Comparison of ENCODE assay signal across 21 cellular contexts in the genomic region with DNA sequence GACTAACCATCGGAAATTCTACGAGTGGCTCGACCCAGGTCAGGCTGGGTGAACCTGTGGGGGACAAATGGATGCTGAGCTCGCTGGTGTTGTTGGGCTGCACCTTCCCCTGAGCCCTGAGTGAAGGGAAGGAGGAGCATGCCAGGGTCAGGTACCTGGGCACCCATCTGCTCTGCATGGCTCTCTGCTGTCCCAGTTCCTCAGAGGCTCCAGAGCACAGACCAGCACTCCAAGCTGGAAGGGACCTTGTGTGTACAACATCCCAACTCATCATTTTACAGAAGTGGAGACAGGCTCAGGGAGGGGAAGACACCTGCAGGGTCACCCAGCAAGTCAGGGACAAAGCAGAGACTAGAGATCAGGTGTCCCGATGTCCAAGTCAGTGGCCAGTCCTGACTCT.
DNase-seq lines count a peak whose midpoint lies in the region; ATAC-seq and TF ChIP-seq lines count a peak whose summit lies in the region.
"Had no signal": no experiment of that assay in that cellular context is flagged by ENCODE, and none has a peak within 500 bp of the region (broad histone marks: within the 10 kb centered on the region; RNA-seq: fewer than 3 reads in every experiment).

No MANE protein-coding gene starts in this region.

- no peak for TF ChIP-seq CTCF in type B pancreatic cell (conservative IDR thresholded peaks at IDR 0.05)

- ATAC-seq in activated naive CD8-positive, alpha-beta T cell treated with anti-CD3 and anti-CD28 coated beads, Interleukin-2, amount 50 U/mL, for 24 hours: peak; percentile 47
- no peak for ATAC-seq in GM21423 (IDR thresholded peaks at IDR 0.05; ENCODE audit: unreplicated experiment)
- ATAC-seq: A549, GM12878 had no signal

- H3K36me3 Mint-ChIP-seq in activated naive CD8-positive, alpha-beta T cell treated with anti-CD3 and anti-CD28 coated beads, Interleukin-2, amount 50 U/mL, for 24 hours (ENCODE audit: low read depth): no peaks in the 10 kb centered on the region
- H3K36me3 Mint-ChIP-seq in activated naive CD8-positive, alpha-beta T cell treated with anti-CD3 and anti-CD28 coated beads for 36 hours: no peaks in the 10 kb centered on the region
- no peaks in the 10 kb centered on the region for H3K36me3 Mint-ChIP-seq in type B pancreatic cell
- H3K36me3 Mint-ChIP-seq: CD14-positive monocyte; CD8-positive, alpha-beta memory T cell had no signal

- DNase-seq in activated naive CD8-positive, alpha-beta T cell treated with anti-CD3 and anti-CD28 coated beads, Interleukin-2, amount 50 U/mL, for 24 hours: no peak
- DNase-seq in activated naive CD8-positive, alpha-beta T cell treated with anti-CD3 and anti-CD28 coated beads for 36 hours: no peak
- DNase-seq in mesenteric fat pad (ENCODE audit: low spot score) (peak; percentile 59), type B pancreatic cell (ENCODE audit: extremely low spot score, unreplicated experiment) (peak; percentile 8), T1000 (lab: John Stamatoyannopoulos, UW) (no peak)
- DNase-seq: 8988T; ACHN; AML-193; BE2C; CD4-positive, alpha-beta T cell; CD8-positive, alpha-beta memory T cell; DMS 273 treated with DMSO at 0.1 percent for 48 hours; DMS79; EL; GDM1; GOT3; HFFc6 had no signal

- H3K4me3 Mint-ChIP-seq in activated naive CD8-positive, alpha-beta T cell treated with anti-CD3 and anti-CD28 coated beads, Interleukin-2, amount 50 U/mL, for 24 hours: no peak overlapping the region
- H3K4me3 Mint-ChIP-seq in activated naive CD8-positive, alpha-beta T cell treated with anti-CD3 and anti-CD28 coated beads for 36 hours: no peak overlapping the region
- no peak overlapping the region for H3K4me3 Mint-ChIP-seq in type B pancreatic cell
- H3K4me3 Mint-ChIP-seq: CD4-positive, alpha-beta T cell; CD8-positive, alpha-beta memory T cell; HFFc6 had no signal

- peak overlapping the region; percentile 39 for H3K27ac Mint-ChIP-seq in activated naive CD8-positive, alpha-beta T cell treated with anti-CD3 and anti-CD28 coated beads, Interleukin-2, amount 50 U/mL, for 24 hours
- H3K27ac Mint-ChIP-seq in activated naive CD8-positive, alpha-beta T cell treated with anti-CD3 and anti-CD28 coated beads for 36 hours: no peak overlapping the region
- no peak overlapping the region for H3K27ac Mint-ChIP-seq in type B pancreatic cell
- H3K27ac Mint-ChIP-seq: CD4-positive, alpha-beta T cell; CD8-positive, alpha-beta memory T cell; HFFc6 had no signal

- H3K27me3 Mint-ChIP-seq in activated naive CD8-positive, alpha-beta T cell treated with anti-CD3 and anti-CD28 coated beads, Interleukin-2, amount 50 U/mL, for 24 hours: peaks cover 25% of the 10 kb centered on the region
- peaks cover 29% of the 10 kb centered on the region for H3K27me3 Mint-ChIP-seq in activated naive CD8-positive, alpha-beta T cell treated with anti-CD3 and anti-CD28 coated beads for 36 hours
- peaks cover 34% of the 10 kb centered on the region for H3K27me3 Mint-ChIP-seq in type B pancreatic cell

- peaks cover 10% of the 10 kb centered on the region for H3K4me1 Mint-ChIP-seq in activated naive CD8-positive, alpha-beta T cell treated with anti-CD3 and anti-CD28 coated beads, Interleukin-2, amount 50 U/mL, for 24 hours
- H3K4me1 Mint-ChIP-seq in activated naive CD8-positive, alpha-beta T cell treated with anti-CD3 and anti-CD28 coated beads for 36 hours: no peaks in the 10 kb centered on the region
- peaks cover 12% of the 10 kb centered on the region for H3K4me1 Mint-ChIP-seq in type B pancreatic cell (ENCODE audit: unreplicated experiment)
- H3K4me1 Mint-ChIP-seq: CD8-positive, alpha-beta memory T cell had no signal

- H3K9me3 Mint-ChIP-seq in activated naive CD8-positive, alpha-beta T cell treated with anti-CD3 and anti-CD28 coated beads, Interleukin-2, amount 50 U/mL, for 24 hours: peaks cover 4% of the 10 kb centered on the region
- no peaks in the 10 kb centered on the region for H3K9me3 Mint-ChIP-seq in activated naive CD8-positive, alpha-beta T cell treated with anti-CD3 and anti-CD28 coated beads for 36 hours
- no peaks in the 10 kb centered on the region for H3K9me3 Mint-ChIP-seq in type B pancreatic cell
- H3K9me3 Mint-ChIP-seq: CD4-positive, alpha-beta T cell; HFFc6 had no signal

Comparison
In these comparisons a context has a peak if more than half of its experiments do, and no peak if none do; other contexts are left out.
1. DNase-seq: peak in mesenteric fat pad (single experiment) and type B pancreatic cell (single experiment); none in activated naive CD8-positive, alpha-beta T cell treated with anti-CD3 and anti-CD28 coated beads, Interleukin-2, amount 50 U/mL, for 24 hours (single experiment), activated naive CD8-positive, alpha-beta T cell treated with anti-CD3 and anti-CD28 coated beads for 36 hours (single experiment) and T1000 (single experiment).